ENCODE assay signal across 8 cellular contexts in the genomic region with DNA sequence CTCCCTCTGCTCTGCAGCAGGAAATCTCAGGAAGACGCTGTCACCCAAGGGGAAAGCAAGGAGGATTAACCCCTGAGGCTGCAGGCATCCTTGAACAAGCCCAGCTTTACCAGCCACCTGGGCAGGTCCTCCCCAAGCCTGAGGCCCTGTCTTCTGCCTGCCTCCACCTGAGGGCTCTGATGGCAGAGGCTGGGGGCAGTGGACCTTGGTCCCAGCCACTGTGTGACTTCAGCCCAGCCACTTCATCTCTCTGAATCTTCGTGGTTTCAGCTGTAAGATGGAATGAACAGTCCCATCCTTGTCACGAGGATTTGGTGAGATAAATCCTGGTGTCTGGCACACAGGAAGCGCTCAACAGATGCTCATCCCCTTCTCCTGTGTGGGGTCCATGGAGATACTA. TPM values are rescaled to one million over a fixed set of nuclear protein-coding genes. Genes with fewer than 3 reads are reported as not detected.
"Had no signal": no experiment of that assay in that cellular context is flagged by ENCODE, and none has a peak within 500 bp of the region (broad histone marks: within the 10 kb centered on the region; RNA-seq: fewer than 3 reads in every experiment).

No MANE protein-coding gene starts in this region.

- DNase-seq: H9, HCEC 1CT, IMR-90 had no signal

- H3K4me2 ChIP-seq: GM23338 had no signal

- H3K4me3 ChIP-seq: GM23338, K562 had no signal

- ATAC-seq: GM23338, K562 had no signal

- H2AFZ ChIP-seq: GM23338 had no signal

- FAIRE-seq: H1, H54, K562 had no signal

RNA-seq across cellular contexts. Expression of gene VSTM2L, which starts 8.5 kb away (rescaled TPM):
- total RNA-seq: HT-29, K562 had no signal
- polyA plus RNA-seq: K562 had no signal
